ENCODE assay signal across 1 cellular context in the genomic region with DNA sequence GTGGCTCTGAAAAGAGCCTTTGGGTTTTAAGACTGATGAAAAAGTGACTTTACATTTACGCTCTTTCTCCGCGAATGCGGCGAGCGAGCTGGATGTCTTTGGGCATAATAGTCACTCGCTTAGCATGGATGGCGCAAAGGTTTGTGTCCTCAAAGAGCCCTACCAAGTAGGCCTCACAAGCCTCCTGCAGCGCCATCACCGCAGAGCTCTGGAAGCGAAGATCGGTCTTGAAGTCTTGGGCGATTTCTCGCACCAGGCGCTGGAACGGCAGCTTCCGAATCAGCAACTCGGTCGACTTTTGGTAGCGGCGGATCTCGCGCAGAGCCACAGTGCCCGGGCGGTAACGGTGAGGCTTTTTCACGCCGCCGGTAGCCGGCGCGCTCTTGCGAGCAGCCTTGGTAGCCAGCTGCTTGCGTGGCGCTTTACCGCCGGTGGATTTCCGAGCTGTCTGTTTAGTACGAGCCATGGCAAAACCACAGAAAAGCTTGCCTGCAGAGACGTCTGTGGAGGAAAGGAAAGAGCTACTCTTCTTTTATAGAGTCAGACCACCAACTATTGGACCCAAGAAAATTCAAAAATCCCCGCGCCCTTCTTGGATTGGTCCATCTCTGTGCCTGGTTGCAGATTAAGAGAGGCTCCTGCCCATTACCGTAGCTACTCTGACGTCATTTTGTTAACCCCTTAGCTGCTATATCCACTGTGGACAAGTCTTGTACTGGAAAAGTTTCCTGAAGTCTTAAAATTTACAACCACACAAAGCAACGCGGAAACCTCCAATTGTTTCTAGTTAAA.
TF ChIP-seq lines count a peak whose summit lies in the region.

No MANE protein-coding gene starts in this region.

TF ChIP-seq in GM12878, 131 proteins besides CTCF, POLR2A, EP300 and RAD21 (continued from another document):
- TF ChIP-seq TARDBP (IDR thresholded peaks at IDR 0.05; ENCODE audit: borderline replicate concordance) (0 out of 2 replicates have a peak, but pooled peaks have one; percentile 39), EGR1 (IDR thresholded peaks at IDR 0.05; ENCODE audit: borderline replicate concordance in 1 of 2, low read depth in 2 of 2, low read length in 2 of 2) (peak in 1 of 2 experiments; percentile 59; a peak in 2 of 3 replicates), FOXM1 (IDR thresholded peaks at IDR 0.05; ENCODE audit: low read depth, low read length) (peak; percentile 89), SREBF1 (IDR thresholded peaks at IDR 0.05; ENCODE audit: low read length) (no peak), HDGF (IDR thresholded peaks at IDR 0.05) (0 out of 2 replicates have a peak, but pooled peaks have one; percentile 33), NFIC (IDR thresholded peaks at IDR 0.05; ENCODE audit: low read depth, low read length) (peak; percentile 87; the same call in 1 of the 2 replicates), TCF12 (IDR thresholded peaks at IDR 0.05; ENCODE audit: low read depth, low read length) (peak; percentile 91), ZBED1 (IDR thresholded peaks at IDR 0.05; ENCODE audit: borderline replicate concordance) (peak; percentile 99), NBN (IDR thresholded peaks at IDR 0.05) (peak; percentile 81; the same call in 1 of the 2 replicates), RFX5 (IDR thresholded peaks at IDR 0.05; ENCODE audit: low read depth, low read length) (no peak), RELA (IDR thresholded peaks at IDR 0.05; ENCODE audit: borderline replicate concordance, partially characterized antibody) (peak; percentile 79), JUND (IDR thresholded peaks at IDR 0.05; ENCODE audit: low read depth, low read length) (peak; percentile 73; the same call in 1 of the 2 replicates), EED (IDR thresholded peaks at IDR 0.05; ENCODE audit: low read depth) (no peak), SP1 (IDR thresholded peaks at IDR 0.05; ENCODE audit: low read depth, low read length) (peak; percentile 96), BACH1 (IDR thresholded peaks at IDR 0.05; ENCODE audit: borderline replicate concordance) (peak; percentile 86), TAF1 (IDR thresholded peaks at IDR 0.05; ENCODE audit: borderline replicate concordance, low read depth, low read length) (peak; percentile 66; the same call in 1 of the 2 replicates), SREBF2 (IDR thresholded peaks at IDR 0.05; ENCODE audit: low read length) (no peak), LARP7 (IDR thresholded peaks at IDR 0.05) (peak; percentile 78), TBL1XR1 (IDR thresholded peaks at IDR 0.05; ENCODE audit: low read depth, low read length) (peak; percentile 17; the same call in 1 of the 2 replicates), TCF3 (IDR thresholded peaks at IDR 0.05; ENCODE audit: borderline replicate concordance, insufficient read depth, low read depth, low read length) (peak; percentile 98), NFXL1 (IDR thresholded peaks at IDR 0.05; ENCODE audit: borderline replicate concordance) (peak; percentile 89; the same call in 1 of the 2 replicates), POLR2AphosphoS2 (IDR thresholded peaks at IDR 0.05; ENCODE audit: low read depth, low read length) (peak; percentile 95)
- TF ChIP-seq, protein P1, sequence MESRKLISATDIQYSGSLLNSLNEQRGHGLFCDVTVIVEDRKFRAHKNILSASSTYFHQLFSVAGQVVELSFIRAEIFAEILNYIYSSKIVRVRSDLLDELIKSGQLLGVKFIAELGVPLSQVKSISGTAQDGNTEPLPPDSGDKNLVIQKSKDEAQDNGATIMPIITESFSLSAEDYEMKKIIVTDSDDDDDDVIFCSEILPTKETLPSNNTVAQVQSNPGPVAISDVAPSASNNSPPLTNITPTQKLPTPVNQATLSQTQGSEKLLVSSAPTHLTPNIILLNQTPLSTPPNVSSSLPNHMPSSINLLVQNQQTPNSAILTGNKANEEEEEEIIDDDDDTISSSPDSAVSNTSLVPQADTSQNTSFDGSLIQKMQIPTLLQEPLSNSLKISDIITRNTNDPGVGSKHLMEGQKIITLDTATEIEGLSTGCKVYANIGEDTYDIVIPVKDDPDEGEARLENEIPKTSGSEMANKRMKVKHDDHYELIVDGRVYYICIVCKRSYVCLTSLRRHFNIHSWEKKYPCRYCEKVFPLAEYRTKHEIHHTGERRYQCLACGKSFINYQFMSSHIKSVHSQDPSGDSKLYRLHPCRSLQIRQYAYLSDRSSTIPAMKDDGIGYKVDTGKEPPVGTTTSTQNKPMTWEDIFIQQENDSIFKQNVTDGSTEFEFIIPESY (IDR thresholded peaks at IDR 0.05) = no peak
- TF ChIP-seq, protein P2, sequence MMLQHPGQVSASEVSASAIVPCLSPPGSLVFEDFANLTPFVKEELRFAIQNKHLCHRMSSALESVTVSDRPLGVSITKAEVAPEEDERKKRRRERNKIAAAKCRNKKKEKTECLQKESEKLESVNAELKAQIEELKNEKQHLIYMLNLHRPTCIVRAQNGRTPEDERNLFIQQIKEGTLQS (IDR thresholded peaks at IDR 0.05; ENCODE audit: borderline replicate concordance, extremely low read depth, low read depth, low read length) = no peak
- TF ChIP-seq, protein P3, sequence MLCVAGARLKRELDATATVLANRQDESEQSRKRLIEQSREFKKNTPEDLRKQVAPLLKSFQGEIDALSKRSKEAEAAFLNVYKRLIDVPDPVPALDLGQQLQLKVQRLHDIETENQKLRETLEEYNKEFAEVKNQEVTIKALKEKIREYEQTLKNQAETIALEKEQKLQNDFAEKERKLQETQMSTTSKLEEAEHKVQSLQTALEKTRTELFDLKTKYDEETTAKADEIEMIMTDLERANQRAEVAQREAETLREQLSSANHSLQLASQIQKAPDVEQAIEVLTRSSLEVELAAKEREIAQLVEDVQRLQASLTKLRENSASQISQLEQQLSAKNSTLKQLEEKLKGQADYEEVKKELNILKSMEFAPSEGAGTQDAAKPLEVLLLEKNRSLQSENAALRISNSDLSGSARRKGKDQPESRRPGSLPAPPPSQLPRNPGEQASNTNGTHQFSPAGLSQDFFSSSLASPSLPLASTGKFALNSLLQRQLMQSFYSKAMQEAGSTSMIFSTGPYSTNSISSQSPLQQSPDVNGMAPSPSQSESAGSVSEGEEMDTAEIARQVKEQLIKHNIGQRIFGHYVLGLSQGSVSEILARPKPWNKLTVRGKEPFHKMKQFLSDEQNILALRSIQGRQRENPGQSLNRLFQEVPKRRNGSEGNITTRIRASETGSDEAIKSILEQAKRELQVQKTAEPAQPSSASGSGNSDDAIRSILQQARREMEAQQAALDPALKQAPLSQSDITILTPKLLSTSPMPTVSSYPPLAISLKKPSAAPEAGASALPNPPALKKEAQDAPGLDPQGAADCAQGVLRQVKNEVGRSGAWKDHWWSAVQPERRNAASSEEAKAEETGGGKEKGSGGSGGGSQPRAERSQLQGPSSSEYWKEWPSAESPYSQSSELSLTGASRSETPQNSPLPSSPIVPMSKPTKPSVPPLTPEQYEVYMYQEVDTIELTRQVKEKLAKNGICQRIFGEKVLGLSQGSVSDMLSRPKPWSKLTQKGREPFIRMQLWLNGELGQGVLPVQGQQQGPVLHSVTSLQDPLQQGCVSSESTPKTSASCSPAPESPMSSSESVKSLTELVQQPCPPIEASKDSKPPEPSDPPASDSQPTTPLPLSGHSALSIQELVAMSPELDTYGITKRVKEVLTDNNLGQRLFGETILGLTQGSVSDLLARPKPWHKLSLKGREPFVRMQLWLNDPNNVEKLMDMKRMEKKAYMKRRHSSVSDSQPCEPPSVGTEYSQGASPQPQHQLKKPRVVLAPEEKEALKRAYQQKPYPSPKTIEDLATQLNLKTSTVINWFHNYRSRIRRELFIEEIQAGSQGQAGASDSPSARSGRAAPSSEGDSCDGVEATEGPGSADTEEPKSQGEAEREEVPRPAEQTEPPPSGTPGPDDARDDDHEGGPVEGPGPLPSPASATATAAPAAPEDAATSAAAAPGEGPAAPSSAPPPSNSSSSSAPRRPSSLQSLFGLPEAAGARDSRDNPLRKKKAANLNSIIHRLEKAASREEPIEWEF (IDR thresholded peaks at IDR 0.05; ENCODE audit: insufficient replicate concordance, low read depth, low read length) = no peak
- TF ChIP-seq, protein P4, sequence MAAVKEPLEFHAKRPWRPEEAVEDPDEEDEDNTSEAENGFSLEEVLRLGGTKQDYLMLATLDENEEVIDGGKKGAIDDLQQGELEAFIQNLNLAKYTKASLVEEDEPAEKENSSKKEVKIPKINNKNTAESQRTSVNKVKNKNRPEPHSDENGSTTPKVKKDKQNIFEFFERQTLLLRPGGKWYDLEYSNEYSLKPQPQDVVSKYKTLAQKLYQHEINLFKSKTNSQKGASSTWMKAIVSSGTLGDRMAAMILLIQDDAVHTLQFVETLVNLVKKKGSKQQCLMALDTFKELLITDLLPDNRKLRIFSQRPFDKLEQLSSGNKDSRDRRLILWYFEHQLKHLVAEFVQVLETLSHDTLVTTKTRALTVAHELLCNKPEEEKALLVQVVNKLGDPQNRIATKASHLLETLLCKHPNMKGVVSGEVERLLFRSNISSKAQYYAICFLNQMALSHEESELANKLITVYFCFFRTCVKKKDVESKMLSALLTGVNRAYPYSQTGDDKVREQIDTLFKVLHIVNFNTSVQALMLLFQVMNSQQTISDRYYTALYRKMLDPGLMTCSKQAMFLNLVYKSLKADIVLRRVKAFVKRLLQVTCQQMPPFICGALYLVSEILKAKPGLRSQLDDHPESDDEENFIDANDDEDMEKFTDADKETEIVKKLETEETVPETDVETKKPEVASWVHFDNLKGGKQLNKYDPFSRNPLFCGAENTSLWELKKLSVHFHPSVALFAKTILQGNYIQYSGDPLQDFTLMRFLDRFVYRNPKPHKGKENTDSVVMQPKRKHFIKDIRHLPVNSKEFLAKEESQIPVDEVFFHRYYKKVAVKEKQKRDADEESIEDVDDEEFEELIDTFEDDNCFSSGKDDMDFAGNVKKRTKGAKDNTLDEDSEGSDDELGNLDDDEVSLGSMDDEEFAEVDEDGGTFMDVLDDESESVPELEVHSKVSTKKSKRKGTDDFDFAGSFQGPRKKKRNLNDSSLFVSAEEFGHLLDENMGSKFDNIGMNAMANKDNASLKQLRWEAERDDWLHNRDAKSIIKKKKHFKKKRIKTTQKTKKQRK (IDR thresholded peaks at IDR 0.05; ENCODE audit: low read depth, low read length) = no peak
